ENCODE assay signal across 14 cellular contexts in genomic region chr17:39618956-39619785, GRCh38. TPM values are rescaled to one million over a fixed set of nuclear protein-coding genes. Genes with fewer than 3 reads are reported as not detected.
DNase-seq lines count a peak whose midpoint lies in the region; ATAC-seq and TF ChIP-seq lines count a peak whose summit lies in the region.
"Had no signal": no experiment of that assay in that cellular context is flagged by ENCODE, and none has a peak within 500 bp of the region (broad histone marks: within the 10 kb centered on the region; RNA-seq: fewer than 3 reads in every experiment).

No MANE protein-coding gene starts in this region.

- TF ChIP-seq CTCF in DOHH2 (IDR thresholded peaks at IDR 0.05; ENCODE audit: low read depth, low read length, poor library complexity, severe bottlenecking) (no peak), MM.1S (IDR thresholded peaks at IDR 0.05; ENCODE audit: low read length) (no peak), neural crest cell (conservative IDR thresholded peaks at IDR 0.05) (no peak)

- H3K9me2 ChIP-seq in DOHH2 (replicated peaks; ENCODE audit: control insufficient read depth, low read length) (no peaks in the 10 kb centered on the region), MM.1S (replicated peaks; ENCODE audit: insufficient read depth, low read length) (no peaks in the 10 kb centered on the region)

- H3K4me1 ChIP-seq in DOHH2 (ENCODE audit: control insufficient read depth, low read length) (peaks cover 40% of the 10 kb centered on the region), MM.1S (ENCODE audit: low read length) (peaks cover 20% of the 10 kb centered on the region), adipocyte (ENCODE audit: control insufficient read depth, insufficient read depth, low read length) (peaks cover 4% of the 10 kb centered on the region)

- H3F3A ChIP-seq in DOHH2 (ENCODE audit: control insufficient read depth, insufficient read depth) (peaks cover 15% of the 10 kb centered on the region), MM.1S (ENCODE audit: insufficient read depth, low read length) (peaks cover 10% of the 10 kb centered on the region; the same call in 1 of the 2 replicates)

- H3K36me3 ChIP-seq in DOHH2 (ENCODE audit: control insufficient read depth, low read length) (no peaks in the 10 kb centered on the region), MM.1S (replicated peaks; ENCODE audit: insufficient read depth, low read length) (no peaks in the 10 kb centered on the region), adipocyte (ENCODE audit: control insufficient read depth, insufficient read depth, low read length, severe bottlenecking) (no peaks in the 10 kb centered on the region)
- H3K36me3 ChIP-seq: esophagus squamous epithelium had no signal

- H4K20me1 ChIP-seq in DOHH2 (ENCODE audit: control insufficient read depth, insufficient read depth, low read depth, low read length) (no peaks in the 10 kb centered on the region), MM.1S (ENCODE audit: insufficient read depth, low read length) (no peaks in the 10 kb centered on the region)

- H3K79me2 ChIP-seq in DOHH2 (ENCODE audit: control insufficient read depth, low read length), result no peaks in the 10 kb centered on the region
- no peaks in the 10 kb centered on the region for H3K79me2 ChIP-seq in MM.1S (ENCODE audit: low read length)

- H3K4me3 ChIP-seq in DOHH2 (ENCODE audit: low read length), result peak overlapping the region; percentile 68
- no peak overlapping the region for H3K4me3 ChIP-seq in MM.1S (ENCODE audit: low read length)
- peak overlapping the region; percentile 86 for H3K4me3 ChIP-seq in adipocyte (ENCODE audit: low read length)

- H3K27me3 ChIP-seq in DOHH2 (ENCODE audit: control insufficient read depth, low read length) (0 out of 2 replicates have a peak, but pooled peaks cover 3% of the 10 kb centered on the region), MM.1S (replicated peaks; ENCODE audit: insufficient read depth, low read length) (peaks cover 13% of the 10 kb centered on the region), adipocyte (replicated peaks; ENCODE audit: control insufficient read depth, insufficient read depth, low read length) (peaks cover 28% of the 10 kb centered on the region)
- H3K27me3 ChIP-seq: testis had no signal

- peak overlapping the region; percentile 66 for H3K4me3 Mint-ChIP-seq in neural crest cell

- H3K4me1 Mint-ChIP-seq in neural crest cell, result peaks cover 10% of the 10 kb centered on the region

- peaks cover 90% of the 10 kb centered on the region for H3K27me3 Mint-ChIP-seq in neural crest cell (ENCODE audit: low read depth)

- no peaks in the 10 kb centered on the region for H3K36me3 Mint-ChIP-seq in neural crest cell (ENCODE audit: low read depth)

- H3K9ac ChIP-seq in MM.1S (ENCODE audit: low read length), result no peak overlapping the region; the same call in 1 of the 2 replicates
- no peak overlapping the region for H3K9ac ChIP-seq in adipocyte (ENCODE audit: low read length)

- ATAC-seq in GM18517 (IDR thresholded peaks at IDR 0.05; ENCODE audit: unreplicated experiment), result no peak
- ATAC-seq in GM21515 (IDR thresholded peaks at IDR 0.05; ENCODE audit: unreplicated experiment), result no peak

- peak overlapping the region; percentile 51 for H2AFZ ChIP-seq in MM.1S (ENCODE audit: low read length)

- H3K4me2 ChIP-seq in DOHH2 (ENCODE audit: low read length) (peak overlapping the region; percentile 69), MM.1S (ENCODE audit: low read depth, low read length) (peak overlapping the region; percentile 91)

- no peak overlapping the region for H3K27ac ChIP-seq in DOHH2 (ENCODE audit: low read depth, low read length)
- H3K27ac ChIP-seq in MM.1S (ENCODE audit: low read length), result no peak overlapping the region
- H3K27ac ChIP-seq: testis had no signal

- DNase-seq in MM.1S, result no peak
- DNase-seq in adipocyte (ENCODE audit: low read depth), result no peak
- DNase-seq in neural crest cell (ENCODE audit: low read depth, low spot score), result no peak
- DNase-seq in NK-92 (lab: John Stamatoyannopoulos, UW; ENCODE audit: unreplicated experiment), result no peak
- DNase-seq: esophagus squamous epithelium; islet precursor cell; NCI-H748 treated with DMSO at 0.1 percent for 48 hours; stimulated activated CD4-positive, alpha-beta T cell treated with anti-CD3 and anti-CD28 coated beads, Interleukin-2, amount 100 ng/mL, for 48 hours; testis had no signal

- no peaks in the 10 kb centered on the region for H3K9me3 ChIP-seq in DOHH2 (ENCODE audit: control insufficient read depth, insufficient read depth, low read length)
- H3K9me3 ChIP-seq in MM.1S (replicated peaks; ENCODE audit: insufficient read depth, low read length), result no peaks in the 10 kb centered on the region
- no peaks in the 10 kb centered on the region for H3K9me3 ChIP-seq in adipocyte (ENCODE audit: control insufficient read depth, low read length)
- H3K9me3 ChIP-seq: esophagus squamous epithelium, testis had no signal

- H3K9me3 Mint-ChIP-seq in neural crest cell, result no peaks in the 10 kb centered on the region

- no peak overlapping the region for H3K27ac Mint-ChIP-seq in neural crest cell (ENCODE audit: unreplicated experiment)

RNA-seq across cellular contexts. Expression of gene PPP1R1B, which starts 7.6 kb away (rescaled TPM):
- total RNA-seq in neural crest cell, result not detected in 2 replicates
- total RNA-seq: Daoy had no signal

RNA-seq across cellular contexts. Expression of gene NEUROD2, which starts 11.5 kb away (rescaled TPM):
- not detected in 2 replicates for total RNA-seq in neural crest cell
- total RNA-seq: Daoy, esophagus squamous epithelium, osteocyte had no signal

RNA-seq across cellular contexts. Expression of gene STARD3, which starts 17.8 kb away (rescaled TPM):
- 60.6 and 64.8 TPM in 2 replicates for total RNA-seq in neural crest cell

RNA-seq across cellular contexts. Expression of gene TCAP, which starts 46.0 kb away (rescaled TPM):
- total RNA-seq in neural crest cell, result 1.9 and 2.8 TPM in 2 replicates
- total RNA-seq: Daoy had no signal

RNA-seq across cellular contexts. Expression of gene PNMT, which starts 49.1 kb away (rescaled TPM):
- total RNA-seq in neural crest cell, result 0.84 and 0.86 TPM in 2 replicates
- total RNA-seq: Daoy had no signal
